Comparison of ENCODE assay signal across 12 cellular contexts in the genomic region with DNA sequence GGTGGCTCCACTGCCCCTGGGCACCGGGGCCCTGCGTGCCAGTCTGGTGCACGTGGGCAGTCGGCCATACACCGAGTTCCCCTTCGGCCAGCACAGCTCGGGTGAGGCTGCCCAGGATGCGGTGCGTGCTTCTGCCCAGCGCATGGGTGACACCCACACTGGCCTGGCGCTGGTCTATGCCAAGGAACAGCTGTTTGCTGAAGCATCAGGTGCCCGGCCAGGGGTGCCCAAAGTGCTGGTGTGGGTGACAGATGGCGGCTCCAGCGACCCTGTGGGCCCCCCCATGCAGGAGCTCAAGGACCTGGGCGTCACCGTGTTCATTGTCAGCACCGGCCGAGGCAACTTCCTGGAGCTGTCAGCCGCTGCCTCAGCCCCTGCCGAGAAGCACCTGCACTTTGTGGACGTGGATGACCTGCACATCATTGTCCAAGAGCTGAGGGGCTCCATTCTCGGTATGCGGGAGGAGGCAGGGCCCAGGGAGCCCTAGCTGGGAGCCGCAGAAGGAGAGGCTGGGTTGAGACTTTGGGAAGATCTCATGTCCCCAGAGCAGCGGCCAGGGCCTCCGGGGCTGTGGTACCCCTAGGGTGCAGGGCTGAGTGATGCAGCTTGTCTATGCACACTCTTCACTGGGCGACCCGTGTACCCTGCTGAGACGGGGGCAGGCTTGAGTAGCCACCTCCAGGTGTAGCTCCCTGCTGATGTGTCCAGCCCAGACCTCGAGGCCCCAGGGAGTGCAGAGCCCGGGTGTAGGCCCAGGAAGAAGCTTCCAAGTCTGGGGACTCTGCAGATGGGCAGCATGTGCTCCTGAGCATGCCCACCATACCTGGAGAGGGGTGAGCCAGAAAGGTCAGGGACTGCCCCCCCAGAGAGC. TPM values are rescaled to one million over a fixed set of nuclear protein-coding genes. Genes with fewer than 3 reads are reported as not detected.
DNase-seq lines count a peak whose midpoint lies in the region; ATAC-seq, FAIRE-seq and TF ChIP-seq lines count a peak whose summit lies in the region.
"Had no signal": no experiment of that assay in that cellular context is flagged by ENCODE, and none has a peak within 500 bp of the region (broad histone marks: within the 10 kb centered on the region; RNA-seq: fewer than 3 reads in every experiment).

No MANE protein-coding gene starts in this region.

- H3K4me3 ChIP-seq in BLaER1 treated with 17β-estradiol and CSF1 and Interleukin-3, amounts not matched to agents 10 nM and 100 nM: peak overlapping the region; percentile 17 to 70 (median 62); a peak in 18 of 20 replicates
- H3K4me3 ChIP-seq in NT2/D1 (ENCODE audit: insufficient read length, low read depth) (no peak overlapping the region), HepG2 (replicated peaks in 1 of 3; ENCODE audit: insufficient read depth in 1 of 3, low read depth in 2 of 3, low read length in 3 of 3) (peak overlapping the region; percentile 72 to 88 (median 84))

- CTCF ChIA-PET in HepG2 (lab: Yijun Ruan, JAX; ENCODE audit: low intra/inter-chr PET ratio, low total read pairs): interaction anchor here (1.1 kb wide), 1 partner anchor 20 kb away, joined by 3 read pairs; no protein-coding TSS in a partner anchor

- peak overlapping the region in 3 of 11 experiments; percentile 8 to 48 (median 35); a peak in 3 of 22 replicates for H3K27ac ChIP-seq in BLaER1 treated with 17β-estradiol and CSF1 and Interleukin-3, amounts not matched to agents 10 nM and 100 nM
- peak overlapping the region; percentile 54 for H3K27ac ChIP-seq in HepG2 (ENCODE audit: extremely low read length, insufficient read depth, low read length)

- no peak for FAIRE-seq in HepG2 (lab: Jason Lieb, UNC)
- FAIRE-seq: astrocyte had no signal

- DNase-seq in NT2/D1 (ENCODE audit: low read depth, low spot score) (no peak), HepG2 (ENCODE audit: low spot score) (no peak), iPS-NIHi7 (ENCODE audit: extremely low spot score) (no peak)
- DNase-seq: activated T-cell treated with anti-CD3 and anti-CD28 coated beads for 4 hours, MM.1S, retina, T-helper 17 cell had no signal

- in situ Hi-C loops in HepG2 (cut with HindIII; ENCODE audit: extremely low pct_ligation_motif_present, low pct_unique_long_range_greater_than_20kb): loop anchor here (5.0 kb wide), 1 partner anchor 35 kb away; no protein-coding TSS in a partner anchor

- H4K20me1 ChIP-seq in BLaER1 treated with 17β-estradiol and CSF1 and Interleukin-3, amounts not matched to agents 10 nM and 100 nM: peaks cover 0 to 49% (median 28%) of the 10 kb centered on the region in 11 experiments; a peak in 16 of 22 replicates
- H4K20me1 ChIP-seq in HepG2 (ENCODE audit: insufficient read depth, low read length): no peaks in the 10 kb centered on the region

- no peaks in the 10 kb centered on the region for H3K9me3 ChIP-seq in BLaER1 treated with 17β-estradiol and CSF1 and Interleukin-3, amounts not matched to agents 10 nM and 100 nM (replicated peaks in 1 of 11)
- H3K9me3 ChIP-seq in NT2/D1 (ENCODE audit: insufficient read depth, low read length) (no peaks in the 10 kb centered on the region), HepG2 (ENCODE audit: low read length) (no peaks in the 10 kb centered on the region)

- peaks cover 88 to 97% (median 96%) of the 10 kb centered on the region in 10 experiments for H3K4me1 ChIP-seq in BLaER1 treated with 17β-estradiol and CSF1 and Interleukin-3, amounts not matched to agents 10 nM and 100 nM
- H3K4me1 ChIP-seq in NT2/D1 (ENCODE audit: insufficient read depth, insufficient read length) (peaks cover 42% of the 10 kb centered on the region), HepG2 (ENCODE audit: insufficient read depth, low read length) (peaks cover 57% of the 10 kb centered on the region)

- H2AFZ ChIP-seq in HepG2 (ENCODE audit: low read length): no peak overlapping the region

- no TSS peak for BruUV-seq in HepG2 (replicated peaks; lab: Mats Ljungman, UMichigan)

- 27% methylated on average over 6 of the region's 31 CpGs for WGBS in HepG2 (ENCODE audit: low lambda C conversion rate)

- H3K9ac ChIP-seq in BLaER1 treated with 17β-estradiol and CSF1 and Interleukin-3, amounts not matched to agents 10 nM and 100 nM: peak overlapping the region in 10 of 11 experiments; percentile 55 to 79 (median 72); a peak in 19 of 22 replicates
- H3K9ac ChIP-seq in NT2/D1 (ENCODE audit: insufficient read length, low read depth) (peak overlapping the region; percentile 61), HepG2 (ENCODE audit: insufficient read depth, low read depth, low read length) (peak overlapping the region; percentile 74)

- H3K36me3 ChIP-seq in BLaER1 treated with 17β-estradiol and CSF1 and Interleukin-3, amounts not matched to agents 10 nM and 100 nM: peaks cover 0 to 4% (median 0%) of the 10 kb centered on the region in 11 experiments; a peak in 1 of 22 replicates
- no peaks in the 10 kb centered on the region for H3K36me3 ChIP-seq in NT2/D1 (ENCODE audit: insufficient read depth, insufficient read length, low read length)
- peaks cover 0 to 2% of the 10 kb centered on the region in 2 experiments; a peak in 1 of 5 replicates for H3K36me3 ChIP-seq in HepG2 (replicated peaks in 1 of 2; ENCODE audit: control insufficient read depth in 1 of 2, insufficient read depth in 2 of 2, low read length in 2 of 2)

- TF ChIP-seq EP300 in HepG2 (IDR thresholded peaks at IDR 0.05; ENCODE audit: low read depth in 2 of 2, low read length in 2 of 2) (no peak), HepG2 (CRISPR knock-in tag; IDR thresholded peaks at IDR 0.05; ENCODE audit: borderline replicate concordance) (no peak)

- peak overlapping the region; percentile 90 to 100 (median 99) for H3K4me2 ChIP-seq in BLaER1 treated with 17β-estradiol and CSF1 and Interleukin-3, amounts not matched to agents 10 nM and 100 nM
- peak overlapping the region; percentile 94 for H3K4me2 ChIP-seq in HepG2 (ENCODE audit: low read depth, low read length)

- H3K79me2 ChIP-seq in HepG2 (ENCODE audit: insufficient read depth, low read length): peaks cover 31% of the 10 kb centered on the region

- no peaks in the 10 kb centered on the region; a peak in 1 of 22 replicates for H3K27me3 ChIP-seq in BLaER1 treated with 17β-estradiol and CSF1 and Interleukin-3, amounts not matched to agents 10 nM and 100 nM
- H3K27me3 ChIP-seq in NT2/D1 (ENCODE audit: insufficient read depth, insufficient read length): peaks cover 23% of the 10 kb centered on the region
- no peaks in the 10 kb centered on the region for H3K27me3 ChIP-seq in HepG2 (ENCODE audit: control insufficient read depth in 1 of 2, insufficient read depth in 2 of 2, low read length in 2 of 2)

- no peak for TF ChIP-seq CTCF in HepG2 (CRISPR knock-in tag; IDR thresholded peaks at IDR 0.05)

- POLR2A ChIA-PET in HepG2 (lab: Yijun Ruan, JAX): interaction anchor here (0.6 to 11.0 kb wide), 15 partner anchors 7 to 73 kb away, joined by 3 to 355 read pairs (median 6); partner anchors contain the start of genes ANKRD65, AURKAIP1, CCNL2 and MRPL20

- no peak for TF ChIP-seq RAD21 in HepG2 (CRISPR knock-in tag; IDR thresholded peaks at IDR 0.05)

- no peak for ATAC-seq in HepG2
- ATAC-seq in HG03520 (IDR thresholded peaks at IDR 0.05; ENCODE audit: unreplicated experiment): no peak
- no peak for ATAC-seq in HG02610 (IDR thresholded peaks at IDR 0.05; ENCODE audit: unreplicated experiment)
- ATAC-seq: T-helper 17 cell had no signal

- no peak for TF ChIP-seq POLR2A in HepG2 (IDR thresholded peaks at IDR 0.05; ENCODE audit: insufficient read depth in 1 of 2, low read depth in 2 of 2, low read length in 2 of 2)

- intact Hi-C loops in HepG2 (cut with micrococcal nuclease; ENCODE audit: unreplicated experiment): no loop called here

RNA-seq across cellular contexts. Expression of gene VWA1, which starts 1.8 kb away (rescaled TPM):
- total RNA-seq in HepG2 (2016; rRNA removed; fragmentation: Illumina TruSeq; extraction: Trizol): 25.1 and 57.5 TPM in 2 replicates
- 4.5 and 4.7 TPM in 2 replicates for total RNA-seq in HepG2 (2016; cell fraction: cytosol; rRNA removed; fragmentation: Illumina TruSeq; extraction: Trizol; ENCODE audit: low read depth)
- 23.6 and 57.6 TPM in 2 replicates for total RNA-seq in HepG2 (2016; cell fraction: insoluble cytoplasmic fraction; rRNA removed; fragmentation: Illumina TruSeq; extraction: Trizol)
- 12.5 and 16.0 TPM in 2 replicates for total RNA-seq in HepG2 (2016; cell fraction: membrane; rRNA removed; fragmentation: Illumina TruSeq; extraction: Trizol)
- 51.4 and 68.6 TPM in 2 replicates for total RNA-seq in HepG2 (2016; cell fraction: nucleus; rRNA removed; fragmentation: Illumina TruSeq; extraction: Trizol)
- 40.9 and 61.3 TPM in 2 replicates for polyA plus RNA-seq in HepG2 (2011; rRNA removed)
- 31.3 and 57.3 TPM in 2 replicates for polyA plus RNA-seq in HepG2 (2011; cell fraction: cytosol; rRNA removed)
- polyA plus RNA-seq in HepG2 (2011; cell fraction: nucleus; rRNA removed): 80.8 and 81.7 TPM in 2 replicates
- polyA plus RNA-seq in HepG2 (2012): 28.6 and 31.7 TPM in 2 replicates
- 6.7 and 8.2 TPM in 2 replicates for polyA plus RNA-seq in HepG2 (2016; cell fraction: cytosol; fragmentation: Illumina TruSeq; extraction: Trizol; ENCODE audit: low read depth)
- polyA plus RNA-seq in HepG2 (2016; cell fraction: insoluble cytoplasmic fraction; fragmentation: Illumina TruSeq; extraction: Trizol; ENCODE audit: low read depth): 32.1 and 34.9 TPM in 2 replicates
- polyA plus RNA-seq in HepG2 (2016; cell fraction: membrane; fragmentation: Illumina TruSeq; extraction: Trizol; ENCODE audit: low read depth): 16.7 and 17.0 TPM in 2 replicates
- 140 and 151 TPM in 2 replicates for polyA plus RNA-seq in HepG2 (2016; cell fraction: nucleus; fragmentation: Illumina TruSeq; extraction: Trizol; ENCODE audit: insufficient read depth, low read depth)
- 0.05 and 92.8 TPM in 2 replicates for polyA minus RNA-seq in HepG2 (2011; rRNA and poly(A)+ RNA removed; ENCODE audit: low replicate concordance)
- polyA minus RNA-seq in HepG2 (2011; cell fraction: cytosol; rRNA and poly(A)+ RNA removed): 48.6 and 49.4 TPM in 2 replicates
- polyA minus RNA-seq in HepG2 (2011; cell fraction: nucleus; rRNA and poly(A)+ RNA removed): 12.6 and 15.8 TPM in 2 replicates
- total RNA-seq: CD4-positive, alpha-beta memory T cell; T-helper 17 cell had no signal
- polyA plus RNA-seq: CD4-positive, alpha-beta memory T cell had no signal

RNA-seq across cellular contexts. Expression of gene ATAD3C, which starts 12.2 kb away (rescaled TPM):
- total RNA-seq in HepG2 (2016; rRNA removed; fragmentation: Illumina TruSeq; extraction: Trizol): 3.2 and 4.7 TPM in 2 replicates
- 2.4 and 4.7 TPM in 2 replicates for total RNA-seq in HepG2 (2016; cell fraction: cytosol; rRNA removed; fragmentation: Illumina TruSeq; extraction: Trizol; ENCODE audit: low read depth)
- 2.7 and 3.3 TPM in 2 replicates for total RNA-seq in HepG2 (2016; cell fraction: insoluble cytoplasmic fraction; rRNA removed; fragmentation: Illumina TruSeq; extraction: Trizol)
- 5.4 and 8.1 TPM in 2 replicates for total RNA-seq in HepG2 (2016; cell fraction: membrane; rRNA removed; fragmentation: Illumina TruSeq; extraction: Trizol)
- 1.2 and 2.1 TPM in 2 replicates for total RNA-seq in HepG2 (2016; cell fraction: nucleus; rRNA removed; fragmentation: Illumina TruSeq; extraction: Trizol)
- 2.4 and 3.5 TPM in 2 replicates for polyA plus RNA-seq in HepG2 (2011; rRNA removed)
- 3.5 and 3.6 TPM in 2 replicates for polyA plus RNA-seq in HepG2 (2011; cell fraction: cytosol; rRNA removed)
- 1.7 and 1.9 TPM in 2 replicates for polyA plus RNA-seq in HepG2 (2011; cell fraction: nucleus; rRNA removed)
- 3.2 and 4.4 TPM in 2 replicates for polyA plus RNA-seq in HepG2 (2012)
- polyA plus RNA-seq in HepG2 (2016; cell fraction: cytosol; fragmentation: Illumina TruSeq; extraction: Trizol; ENCODE audit: low read depth): 5.2 and 8.6 TPM in 2 replicates
- polyA plus RNA-seq in HepG2 (2016; cell fraction: insoluble cytoplasmic fraction; fragmentation: Illumina TruSeq; extraction: Trizol; ENCODE audit: low read depth): 4.6 and 4.8 TPM in 2 replicates
- 8.3 TPM in 2 replicates for polyA plus RNA-seq in HepG2 (2016; cell fraction: membrane; fragmentation: Illumina TruSeq; extraction: Trizol; ENCODE audit: low read depth)
- polyA plus RNA-seq in HepG2 (2016; cell fraction: nucleus; fragmentation: Illumina TruSeq; extraction: Trizol; ENCODE audit: insufficient read depth, low read depth): 1.5 and 1.9 TPM in 2 replicates
- polyA minus RNA-seq in HepG2 (2011; rRNA and poly(A)+ RNA removed; ENCODE audit: low replicate concordance): 0.96 TPM in 1 of 2 replicates, not detected in the other
- 0.97 and 2.1 TPM in 2 replicates for polyA minus RNA-seq in HepG2 (2011; cell fraction: cytosol; rRNA and poly(A)+ RNA removed)
- 0.39 and 0.75 TPM in 2 replicates for polyA minus RNA-seq in HepG2 (2011; cell fraction: nucleus; rRNA and poly(A)+ RNA removed)

RNA-seq across cellular contexts. Expression of gene ANKRD65, which starts 16.2 kb away (rescaled TPM):
- total RNA-seq in HepG2 (2016; rRNA removed; fragmentation: Illumina TruSeq; extraction: Trizol): 28.3 and 30.1 TPM in 2 replicates
- 5.3 and 5.6 TPM in 2 replicates for total RNA-seq in HepG2 (2016; cell fraction: cytosol; rRNA removed; fragmentation: Illumina TruSeq; extraction: Trizol; ENCODE audit: low read depth)
- 28.5 and 29.3 TPM in 2 replicates for total RNA-seq in HepG2 (2016; cell fraction: insoluble cytoplasmic fraction; rRNA removed; fragmentation: Illumina TruSeq; extraction: Trizol)
- 16.0 and 16.3 TPM in 2 replicates for total RNA-seq in HepG2 (2016; cell fraction: membrane; rRNA removed; fragmentation: Illumina TruSeq; extraction: Trizol)
- 18.0 and 19.5 TPM in 2 replicates for total RNA-seq in HepG2 (2016; cell fraction: nucleus; rRNA removed; fragmentation: Illumina TruSeq; extraction: Trizol)
- polyA plus RNA-seq in HepG2 (2011; rRNA removed): 12.1 and 13.2 TPM in 2 replicates
- 13.0 and 16.9 TPM in 2 replicates for polyA plus RNA-seq in HepG2 (2011; cell fraction: cytosol; rRNA removed)
- polyA plus RNA-seq in HepG2 (2011; cell fraction: nucleus; rRNA removed): 27.8 and 28.7 TPM in 2 replicates
- 7.1 and 8.2 TPM in 2 replicates for polyA plus RNA-seq in HepG2 (2012)
- 5.0 TPM in 2 replicates for polyA plus RNA-seq in HepG2 (2016; cell fraction: cytosol; fragmentation: Illumina TruSeq; extraction: Trizol; ENCODE audit: low read depth)
- 30.0 and 31.6 TPM in 2 replicates for polyA plus RNA-seq in HepG2 (2016; cell fraction: insoluble cytoplasmic fraction; fragmentation: Illumina TruSeq; extraction: Trizol; ENCODE audit: low read depth)
- polyA plus RNA-seq in HepG2 (2016; cell fraction: membrane; fragmentation: Illumina TruSeq; extraction: Trizol; ENCODE audit: low read depth): 11.4 and 12.1 TPM in 2 replicates
- polyA plus RNA-seq in HepG2 (2016; cell fraction: nucleus; fragmentation: Illumina TruSeq; extraction: Trizol; ENCODE audit: insufficient read depth, low read depth): 45.0 and 48.7 TPM in 2 replicates
- polyA minus RNA-seq in HepG2 (2011; rRNA and poly(A)+ RNA removed; ENCODE audit: low replicate concordance): 9.7 TPM in 1 of 2 replicates, not detected in the other
- 5.6 and 6.6 TPM in 2 replicates for polyA minus RNA-seq in HepG2 (2011; cell fraction: cytosol; rRNA and poly(A)+ RNA removed)
- polyA minus RNA-seq in HepG2 (2011; cell fraction: nucleus; rRNA and poly(A)+ RNA removed): 2.6 and 3.6 TPM in 2 replicates
- total RNA-seq: CD4-positive, alpha-beta memory T cell; T-helper 17 cell had no signal
- polyA plus RNA-seq: CD4-positive, alpha-beta memory T cell had no signal

RNA-seq across cellular contexts. Expression of gene MRPL20, which starts 30.2 kb away (rescaled TPM):
- total RNA-seq in HepG2 (2016; rRNA removed; fragmentation: Illumina TruSeq; extraction: Trizol): 127 and 175 TPM in 2 replicates
- 95.7 and 120 TPM in 2 replicates for total RNA-seq in HepG2 (2016; cell fraction: cytosol; rRNA removed; fragmentation: Illumina TruSeq; extraction: Trizol; ENCODE audit: low read depth)
- total RNA-seq in HepG2 (2016; cell fraction: insoluble cytoplasmic fraction; rRNA removed; fragmentation: Illumina TruSeq; extraction: Trizol): 134 and 183 TPM in 2 replicates
- total RNA-seq in HepG2 (2016; cell fraction: membrane; rRNA removed; fragmentation: Illumina TruSeq; extraction: Trizol): 123 and 133 TPM in 2 replicates
- 46.7 and 58.9 TPM in 2 replicates for total RNA-seq in HepG2 (2016; cell fraction: nucleus; rRNA removed; fragmentation: Illumina TruSeq; extraction: Trizol)
- polyA plus RNA-seq in HepG2 (2011; rRNA removed): 59.0 and 59.2 TPM in 2 replicates
- 66.2 and 67.4 TPM in 2 replicates for polyA plus RNA-seq in HepG2 (2011; cell fraction: cytosol; rRNA removed)
- 66.3 and 68.1 TPM in 2 replicates for polyA plus RNA-seq in HepG2 (2011; cell fraction: nucleus; rRNA removed)
- 76.2 and 77.0 TPM in 2 replicates for polyA plus RNA-seq in HepG2 (2012)
- 118 and 143 TPM in 2 replicates for polyA plus RNA-seq in HepG2 (2016; cell fraction: cytosol; fragmentation: Illumina TruSeq; extraction: Trizol; ENCODE audit: low read depth)
- 188 and 207 TPM in 2 replicates for polyA plus RNA-seq in HepG2 (2016; cell fraction: insoluble cytoplasmic fraction; fragmentation: Illumina TruSeq; extraction: Trizol; ENCODE audit: low read depth)
- polyA plus RNA-seq in HepG2 (2016; cell fraction: membrane; fragmentation: Illumina TruSeq; extraction: Trizol; ENCODE audit: low read depth): 122 and 127 TPM in 2 replicates
- polyA plus RNA-seq in HepG2 (2016; cell fraction: nucleus; fragmentation: Illumina TruSeq; extraction: Trizol; ENCODE audit: insufficient read depth, low read depth): 127 and 138 TPM in 2 replicates
- polyA minus RNA-seq in HepG2 (2011; rRNA and poly(A)+ RNA removed; ENCODE audit: low replicate concordance): 58.2 and 96.6 TPM in 2 replicates
- polyA minus RNA-seq in HepG2 (2011; cell fraction: cytosol; rRNA and poly(A)+ RNA removed): 26.2 and 30.6 TPM in 2 replicates
- 29.2 and 39.5 TPM in 2 replicates for polyA minus RNA-seq in HepG2 (2011; cell fraction: nucleus; rRNA and poly(A)+ RNA removed)

RNA-seq across cellular contexts. Expression of gene ATAD3B, which starts 34.3 kb away (rescaled TPM):
- total RNA-seq in HepG2 (2016; rRNA removed; fragmentation: Illumina TruSeq; extraction: Trizol): 21.1 and 31.1 TPM in 2 replicates
- total RNA-seq in HepG2 (2016; cell fraction: cytosol; rRNA removed; fragmentation: Illumina TruSeq; extraction: Trizol; ENCODE audit: low read depth): 26.1 and 27.7 TPM in 2 replicates
- 19.1 and 31.9 TPM in 2 replicates for total RNA-seq in HepG2 (2016; cell fraction: insoluble cytoplasmic fraction; rRNA removed; fragmentation: Illumina TruSeq; extraction: Trizol)
- total RNA-seq in HepG2 (2016; cell fraction: membrane; rRNA removed; fragmentation: Illumina TruSeq; extraction: Trizol): 24.8 and 25.7 TPM in 2 replicates
- total RNA-seq in HepG2 (2016; cell fraction: nucleus; rRNA removed; fragmentation: Illumina TruSeq; extraction: Trizol): 28.8 and 34.2 TPM in 2 replicates
- polyA plus RNA-seq in HepG2 (2011; rRNA removed): 9.6 and 15.4 TPM in 2 replicates
- 7.3 and 12.3 TPM in 2 replicates for polyA plus RNA-seq in HepG2 (2011; cell fraction: cytosol; rRNA removed)
- 82.9 and 84.6 TPM in 2 replicates for polyA plus RNA-seq in HepG2 (2011; cell fraction: nucleus; rRNA removed)
- polyA plus RNA-seq in HepG2 (2012): 9.1 and 14.3 TPM in 2 replicates
- polyA plus RNA-seq in HepG2 (2016; cell fraction: cytosol; fragmentation: Illumina TruSeq; extraction: Trizol; ENCODE audit: low read depth): 11.2 and 12.2 TPM in 2 replicates
- 22.1 and 23.9 TPM in 2 replicates for polyA plus RNA-seq in HepG2 (2016; cell fraction: insoluble cytoplasmic fraction; fragmentation: Illumina TruSeq; extraction: Trizol; ENCODE audit: low read depth)
- 16.4 and 18.0 TPM in 2 replicates for polyA plus RNA-seq in HepG2 (2016; cell fraction: membrane; fragmentation: Illumina TruSeq; extraction: Trizol; ENCODE audit: low read depth)
- polyA plus RNA-seq in HepG2 (2016; cell fraction: nucleus; fragmentation: Illumina TruSeq; extraction: Trizol; ENCODE audit: insufficient read depth, low read depth): 108 and 128 TPM in 2 replicates
- 15.4 and 54.9 TPM in 2 replicates for polyA minus RNA-seq in HepG2 (2011; rRNA and poly(A)+ RNA removed; ENCODE audit: low replicate concordance)
- polyA minus RNA-seq in HepG2 (2011; cell fraction: cytosol; rRNA and poly(A)+ RNA removed): 8.0 and 10.3 TPM in 2 replicates
- 18.0 and 21.1 TPM in 2 replicates for polyA minus RNA-seq in HepG2 (2011; cell fraction: nucleus; rRNA and poly(A)+ RNA removed)
